ENCODE assay signal across 8 cellular contexts in genomic region chr2:135874966-135875365, GRCh38. TPM values are rescaled to one million over a fixed set of nuclear protein-coding genes. Genes with fewer than 3 reads are reported as not detected.
A peak's percentile ranks its signal among the peaks of the same experiment; 100 is the strongest.
DNase-seq lines count a peak whose midpoint lies in the region; ATAC-seq, FAIRE-seq and TF ChIP-seq lines count a peak whose summit lies in the region.

No MANE protein-coding gene starts in this region.

- peaks cover 45% of the 10 kb centered on the region for H3K4me1 Mint-ChIP-seq in CD8-positive, alpha-beta T cell (ENCODE audit: low read depth)
- H3K4me1 Mint-ChIP-seq in nephron: peaks cover 22% of the 10 kb centered on the region

- no peak for DNase-seq in CD8-positive, alpha-beta T cell
- DNase-seq in breast epithelium (ENCODE audit: low spot score in 2 of 2) (no peak), HUDEP-2 (lab: John Stamatoyannopoulos, UW; ENCODE audit: unreplicated experiment in 76 of 76) (no peak), GM12892 (ENCODE audit: insufficient read length) (no peak), OCI-M2 (lab: John Stamatoyannopoulos, UW; ENCODE audit: unreplicated experiment) (no peak)

- H3K27me3 ChIP-seq in CD8-positive, alpha-beta T cell (ENCODE audit: insufficient read depth, low read length): no peaks in the 10 kb centered on the region
- H3K27me3 ChIP-seq in Loucy (ENCODE audit: insufficient read depth, low read length, poor library complexity, severe bottlenecking): no peaks in the 10 kb centered on the region
- H3K27me3 ChIP-seq in breast epithelium: no peaks in the 10 kb centered on the region

- H3K9me3 Mint-ChIP-seq in CD8-positive, alpha-beta T cell: no peaks in the 10 kb centered on the region
- peaks cover 5% of the 10 kb centered on the region for H3K9me3 Mint-ChIP-seq in nephron

- peak overlapping the region; percentile 96 for H3K27ac ChIP-seq in CD8-positive, alpha-beta T cell (ENCODE audit: low read depth, low read length)
- no peak overlapping the region for H3K27ac ChIP-seq in breast epithelium

- peak overlapping the region; percentile 91 for H3K4me2 ChIP-seq in Loucy (ENCODE audit: low read depth, low read length, poor library complexity, severe bottlenecking)

- H2AFZ ChIP-seq in Loucy (ENCODE audit: low read length): no peak overlapping the region

- peaks cover 39% of the 10 kb centered on the region for H4K20me1 ChIP-seq in Loucy (ENCODE audit: insufficient read depth, low read length, poor library complexity, severe bottlenecking)

- peak overlapping the region; percentile 92 for H3K4me3 Mint-ChIP-seq in CD8-positive, alpha-beta T cell
- peak overlapping the region; percentile 89 to 90 (median 90) for H3K4me3 Mint-ChIP-seq in nephron

- no peaks in the 10 kb centered on the region for H3K27me3 Mint-ChIP-seq in CD8-positive, alpha-beta T cell (ENCODE audit: low read depth)
- no peaks in the 10 kb centered on the region for H3K27me3 Mint-ChIP-seq in nephron (ENCODE audit: low read depth)

- TF ChIP-seq CTCF in CD8-positive, alpha-beta T cell (IDR thresholded peaks at IDR 0.05): no peak
- TF ChIP-seq CTCF in Loucy (conservative IDR thresholded peaks at IDR 0.05; ENCODE audit: low read length): no peak
- no peak for TF ChIP-seq CTCF in breast epithelium (IDR thresholded peaks at IDR 0.05)
- no peak for TF ChIP-seq CTCF in nephron (IDR thresholded peaks at IDR 0.05; ENCODE audit: unreplicated experiment in 3 of 3)

- POLR2A ChIA-PET in CD8-positive, alpha-beta T cell (lab: Charles Lee): interaction anchor here (0.6 to 1.8 kb wide), 6 partner anchors 8 to 957 kb away, joined by 3 to 13 read pairs (median 5); partner anchors contain the start of genes CCNT2, R3HDM1 and ZRANB3

- H3K4me3 ChIP-seq in CD8-positive, alpha-beta T cell (ENCODE audit: low read depth, low read length): peak overlapping the region; percentile 82
- peak overlapping the region; percentile 99 for H3K4me3 ChIP-seq in Loucy (ENCODE audit: low read length, poor library complexity, severe bottlenecking)
- H3K4me3 ChIP-seq in breast epithelium: peak overlapping the region in 2 of 3 donors; percentile 82 to 85

- H3K9ac ChIP-seq in Loucy (ENCODE audit: low read depth, low read length, poor library complexity, severe bottlenecking): peak overlapping the region; percentile 98

- H3K36me3 Mint-ChIP-seq in CD8-positive, alpha-beta T cell: peaks cover 42% of the 10 kb centered on the region
- H3K36me3 Mint-ChIP-seq in nephron (ENCODE audit: low read depth): peaks cover 28% of the 10 kb centered on the region

- ATAC-seq in CD8-positive, alpha-beta T cell: no peak
- no peak for ATAC-seq in GM19328 (IDR thresholded peaks at IDR 0.05; ENCODE audit: unreplicated experiment)

- intact Hi-C loops in CD8-positive, alpha-beta T cell (cut with DNase I, micrococcal nuclease): loop anchor here (2.0 to 5.0 kb wide), 5 partner anchors 107 to 1753 kb away; partner anchors contain the start of genes R3HDM1 (in 1 of the 2), RAB3GAP1 (in 1 of the 2) and ZRANB3 (in 1 of the 2)
- intact Hi-C loops in breast epithelium (cut with DNase I; ENCODE audit: low total_unique reads): no loop called here

- no peak for TF ChIP-seq POLR2A in breast epithelium (IDR thresholded peaks at IDR 0.05)
- no peak for TF ChIP-seq POLR2A in GM12892 (IDR thresholded peaks at IDR 0.05; ENCODE audit: low read depth, low read length)

- FAIRE-seq in GM12892 (lab: Jason Lieb, UNC): no peak

- H3F3A ChIP-seq in Loucy (ENCODE audit: low read depth): no peaks in the 10 kb centered on the region

- peaks cover 18% of the 10 kb centered on the region for H3K4me1 ChIP-seq in CD8-positive, alpha-beta T cell (ENCODE audit: insufficient read depth, low read length)
- H3K4me1 ChIP-seq in Loucy (ENCODE audit: insufficient read depth, low read length, poor library complexity, severe bottlenecking): peaks cover 39% of the 10 kb centered on the region
- H3K4me1 ChIP-seq in breast epithelium: peaks cover 0 to 6% of the 10 kb centered on the region in 2 donors

- H3K79me2 ChIP-seq in Loucy (ENCODE audit: insufficient read depth, low read length): peaks cover 63% of the 10 kb centered on the region

- H3K27ac Mint-ChIP-seq in CD8-positive, alpha-beta T cell: peak overlapping the region; percentile 85
- H3K27ac Mint-ChIP-seq in nephron: peak overlapping the region; percentile 47 to 70 (median 64)

- CTCF ChIA-PET in CD8-positive, alpha-beta T cell (lab: Charles Lee): no interaction called here

- peaks cover 4% of the 10 kb centered on the region for H3K36me3 ChIP-seq in CD8-positive, alpha-beta T cell (ENCODE audit: insufficient read depth, low read length)
- H3K36me3 ChIP-seq in Loucy (ENCODE audit: insufficient read depth, low read length): peaks cover 22% of the 10 kb centered on the region
- H3K36me3 ChIP-seq in breast epithelium: no peaks in the 10 kb centered on the region

- no peaks in the 10 kb centered on the region for H3K9me3 ChIP-seq in CD8-positive, alpha-beta T cell (ENCODE audit: low read length)
- H3K9me3 ChIP-seq in Loucy (ENCODE audit: insufficient read depth, low read depth, low read length) (no peaks in the 10 kb centered on the region), breast epithelium (no peaks in the 10 kb centered on the region)

- H3K9me2 ChIP-seq in Loucy (replicated peaks; ENCODE audit: low read depth, low read length): no peaks in the 10 kb centered on the region

RNA-seq across cellular contexts. Expression of gene MCM6, which starts 1.3 kb away (rescaled TPM):
- 10 to 100 TPM; 37.3 to 38.8 TPM for total RNA-seq in CD8-positive, alpha-beta T cell
- total RNA-seq in breast epithelium: 10 to 100 TPM; 10.9 to 11.8 (median 11.3) TPM
- polyA plus RNA-seq in GM12892 (2012; ENCODE audit: missing spikeins): 65.6 TPM

RNA-seq across cellular contexts. Expression of gene LCT, which starts 38.0 kb away (rescaled TPM):
- under 1 TPM in 1 of 2 experiments, not detected in 1; 0.06 TPM for total RNA-seq in CD8-positive, alpha-beta T cell
- total RNA-seq in breast epithelium: not detected
- 0.04 TPM for polyA plus RNA-seq in GM12892 (2012; ENCODE audit: missing spikeins)
